ENCODE assay signal across 18 cellular contexts in the genomic region with DNA sequence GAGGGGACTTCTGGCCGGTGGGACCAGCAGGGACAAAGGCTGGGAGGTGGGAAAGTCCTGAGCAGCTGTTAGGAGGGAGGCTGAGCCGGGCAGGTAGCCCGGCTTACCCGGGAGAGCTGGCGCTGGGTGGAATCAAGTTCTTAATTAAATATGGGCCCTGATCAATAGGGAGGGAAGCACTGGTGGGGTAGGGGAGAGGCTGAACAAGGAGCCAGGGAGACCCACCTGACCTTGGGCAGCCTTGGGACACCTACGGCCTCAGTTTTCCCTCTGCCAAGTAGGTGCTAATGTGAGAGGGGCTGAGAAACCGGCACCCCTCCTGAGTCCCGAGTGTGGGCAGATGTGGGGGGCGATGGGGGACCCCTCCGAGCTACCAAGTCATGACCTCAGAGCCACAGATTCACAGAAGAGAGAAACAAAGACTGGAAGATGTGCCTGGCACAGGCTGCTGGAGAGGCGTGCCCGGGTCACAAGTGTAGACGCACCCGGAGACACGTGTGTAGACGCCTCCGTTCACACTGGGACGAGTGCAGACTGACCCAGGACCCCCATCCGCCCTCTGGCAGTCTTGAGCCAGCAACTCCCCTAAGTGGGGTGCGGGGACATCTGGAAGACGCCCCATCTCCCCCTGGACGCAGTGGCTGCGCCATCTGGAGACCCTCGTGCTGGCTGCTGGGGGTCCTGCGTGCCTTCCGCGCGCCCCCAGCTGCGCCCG. TPM values are rescaled to one million over a fixed set of nuclear protein-coding genes. Genes with fewer than 3 reads are reported as not detected.
DNase-seq lines count a peak whose midpoint lies in the region; ATAC-seq and TF ChIP-seq lines count a peak whose summit lies in the region.
"Had no signal": no experiment of that assay in that cellular context is flagged by ENCODE, and none has a peak within 500 bp of the region (broad histone marks: within the 10 kb centered on the region; RNA-seq: fewer than 3 reads in every experiment).

No MANE protein-coding gene starts in this region.

- no peak overlapping the region for H3K4me2 ChIP-seq in neuronal stem cell (ENCODE audit: insufficient read depth, low read length, poor library complexity, severe bottlenecking)
- H3K4me2 ChIP-seq: BLaER1 treated with 17β-estradiol and CSF1 and Interleukin-3, amounts not matched to agents 10 nM and 100 nM had no signal

- no peak overlapping the region for H3K18ac ChIP-seq in neuronal stem cell (ENCODE audit: low read length)

- no peak overlapping the region for H2AFZ ChIP-seq in neuronal stem cell (ENCODE audit: low read length)
- H2AFZ ChIP-seq: GM23248 had no signal

- no peak overlapping the region for H3K4me3 Mint-ChIP-seq in activated CD4-positive, alpha-beta T cell treated with anti-CD3 and anti-CD28 coated beads, Interleukin-2, amount 10 ng/mL, durations not matched to agents 24 days and 14 days
- H3K4me3 Mint-ChIP-seq in activated CD4-positive, alpha-beta T cell treated with anti-CD3 and anti-CD28 coated beads for 36 hours = no peak overlapping the region
- H3K4me3 Mint-ChIP-seq in IgD-negative memory B cell (peak overlapping the region in 1 of 4 donors; percentile 70), endodermal cell (no peak overlapping the region)
- H3K4me3 Mint-ChIP-seq: CD4-positive, alpha-beta T cell; HFFc6 had no signal

- H3K36me3 ChIP-seq in endodermal cell (ENCODE audit: control insufficient read depth, insufficient read depth, low read length) (no peaks in the 10 kb centered on the region), neuronal stem cell (replicated peaks in 1 of 2; ENCODE audit: control insufficient read depth in 2 of 2, insufficient read depth in 2 of 2, low read length in 2 of 2) (no peaks in the 10 kb centered on the region)
- H3K36me3 ChIP-seq: BLaER1 treated with 17β-estradiol and CSF1 and Interleukin-3, amounts not matched to agents 10 nM and 100 nM; HAP-1 had no signal

- peak overlapping the region; percentile 10 for H3K27ac Mint-ChIP-seq in activated CD4-positive, alpha-beta T cell treated with anti-CD3 and anti-CD28 coated beads, Interleukin-2, amount 10 ng/mL, durations not matched to agents 24 days and 14 days
- H3K27ac Mint-ChIP-seq in activated CD4-positive, alpha-beta T cell treated with anti-CD3 and anti-CD28 coated beads for 36 hours = no peak overlapping the region
- H3K27ac Mint-ChIP-seq in IgD-negative memory B cell (peak overlapping the region; percentile 78 to 94 (median 88)), endodermal cell (no peak overlapping the region)
- H3K27ac Mint-ChIP-seq: CD4-positive, alpha-beta T cell; HFFc6 had no signal

- no peak for TF ChIP-seq CTCF in endodermal cell (conservative IDR thresholded peaks at IDR 0.05)

- H3K4me3 ChIP-seq in endodermal cell (ENCODE audit: low read length) = no peak overlapping the region
- no peak overlapping the region for H3K4me3 ChIP-seq in neuronal stem cell (ENCODE audit: low read length in 2 of 2)
- H3K4me3 ChIP-seq: BLaER1 treated with 17β-estradiol and CSF1 and Interleukin-3, amounts not matched to agents 10 nM and 100 nM; GM23248; HAP-1 had no signal

- peak overlapping the region; percentile 95 for H3K23ac ChIP-seq in neuronal stem cell (ENCODE audit: low read depth, low read length, poor library complexity)

- peak overlapping the region; percentile 70 for H2AK5ac ChIP-seq in neuronal stem cell (ENCODE audit: low read depth, low read length)

- no peak overlapping the region for H4K91ac ChIP-seq in neuronal stem cell (ENCODE audit: low read depth, low read length, poor library complexity)

- H3K9ac ChIP-seq in endodermal cell (ENCODE audit: extremely low read depth, low read length, poor library complexity, severe bottlenecking) = no peak overlapping the region
- no peak overlapping the region for H3K9ac ChIP-seq in neuronal stem cell (ENCODE audit: low read depth, low read length, poor library complexity)
- H3K9ac ChIP-seq: BLaER1 treated with 17β-estradiol and CSF1 and Interleukin-3, amounts not matched to agents 10 nM and 100 nM; GM23248 had no signal

- WGBS in endodermal cell (ENCODE audit: insufficient coverage in 1 of 2, insufficient read length in 1 of 2), 2 experiments = 16 to 20% methylated on average over 19 to 30 of the region's 30 CpGs
- no CpG with 5 or more reads among the region's 30 CpGs for WGBS in neuronal stem cell (ENCODE audit: extremely low coverage in 2 of 2, insufficient read length in 2 of 2, insufficient replicate concordance in 1 of 2), 2 donors

- no peak overlapping the region for H2BK15ac ChIP-seq in neuronal stem cell (ENCODE audit: low read length)

- peaks cover 2% of the 10 kb centered on the region for H3K4me1 Mint-ChIP-seq in activated CD4-positive, alpha-beta T cell treated with anti-CD3 and anti-CD28 coated beads, Interleukin-2, amount 10 ng/mL, durations not matched to agents 24 days and 14 days
- peaks cover 2% of the 10 kb centered on the region for H3K4me1 Mint-ChIP-seq in activated CD4-positive, alpha-beta T cell treated with anti-CD3 and anti-CD28 coated beads for 36 hours
- H3K4me1 Mint-ChIP-seq in IgD-negative memory B cell (peaks cover 0 to 3% (median 2%) of the 10 kb centered on the region in 3 donors), endodermal cell (peaks cover 1% of the 10 kb centered on the region)

- no peak for DNase-seq in activated CD4-positive, alpha-beta T cell treated with anti-CD3 and anti-CD28 coated beads, Interleukin-2, amount 10 ng/mL, durations not matched to agents 24 days and 14 days
- DNase-seq in activated CD4-positive, alpha-beta T cell treated with anti-CD3 and anti-CD28 coated beads for 36 hours = no peak
- DNase-seq in endodermal cell (peak; percentile 53), neuronal stem cell (ENCODE audit: low spot score) (no peak), kidney glomerular epithelial cell (lab: John Stamatoyannopoulos, UW) (no peak)
- DNase-seq in stimulated activated CD4-positive, alpha-beta T cell treated with anti-CD3 and anti-CD28 coated beads, Interleukin-2, amount 100 ng/mL, for 24 hours = no peak
- DNase-seq: ACHN; Calu3; CD4-positive, alpha-beta T cell; DMS 273 treated with DMSO at 0.1 percent for 48 hours; GM23248; HFFc6 had no signal

- no peak overlapping the region for H3K4ac ChIP-seq in neuronal stem cell (ENCODE audit: low read length)

- CTCF ChIA-PET in activated CD4-positive, alpha-beta T cell treated with anti-CD3 and anti-CD28 coated beads for 36 hours (lab: Charles Lee) = no interaction called here

- H2BK5ac ChIP-seq in neuronal stem cell (ENCODE audit: low read length) = peak overlapping the region; percentile 24

- H3K36me3 Mint-ChIP-seq in activated CD4-positive, alpha-beta T cell treated with anti-CD3 and anti-CD28 coated beads, Interleukin-2, amount 10 ng/mL, durations not matched to agents 24 days and 14 days (ENCODE audit: low read depth) = peaks cover 2% of the 10 kb centered on the region
- H3K36me3 Mint-ChIP-seq in activated CD4-positive, alpha-beta T cell treated with anti-CD3 and anti-CD28 coated beads for 36 hours (ENCODE audit: low read depth) = no peaks in the 10 kb centered on the region
- H3K36me3 Mint-ChIP-seq in IgD-negative memory B cell (no peaks in the 10 kb centered on the region), endodermal cell (ENCODE audit: low read depth) (no peaks in the 10 kb centered on the region)

- no peaks in the 10 kb centered on the region for H3K79me1 ChIP-seq in neuronal stem cell (ENCODE audit: low read depth, low read length)

- H3K14ac ChIP-seq in neuronal stem cell (ENCODE audit: low read length) = no peak overlapping the region

- POLR2A ChIA-PET in activated CD4-positive, alpha-beta T cell treated with anti-CD3 and anti-CD28 coated beads for 36 hours (lab: Charles Lee) = no interaction called here

- H2BK12ac ChIP-seq in neuronal stem cell (ENCODE audit: low read length) = no peak overlapping the region

- H3K9me3 ChIP-seq in endodermal cell (ENCODE audit: control insufficient read depth, low read length) = no peaks in the 10 kb centered on the region
- H3K9me3 ChIP-seq in neuronal stem cell (replicated peaks in 1 of 2; ENCODE audit: control insufficient read depth in 2 of 2, insufficient read depth in 1 of 2, low read depth in 1 of 2, low read length in 2 of 2) = peaks cover 0 to 11% of the 10 kb centered on the region in 2 donors
- H3K9me3 ChIP-seq: HAP-1 had no signal

- H3K27me3 ChIP-seq in endodermal cell (ENCODE audit: control insufficient read depth, insufficient read depth, low read length, poor library complexity, severe bottlenecking) (peaks cover 100% of the 10 kb centered on the region), neuronal stem cell (ENCODE audit: control insufficient read depth in 3 of 3, insufficient read depth in 3 of 3, low read depth in 1 of 3, low read length in 3 of 3) (peaks cover 80 to 99% (median 99%) of the 10 kb centered on the region in 3 experiments)

- no peaks in the 10 kb centered on the region for H3K9me3 Mint-ChIP-seq in activated CD4-positive, alpha-beta T cell treated with anti-CD3 and anti-CD28 coated beads, Interleukin-2, amount 10 ng/mL, durations not matched to agents 24 days and 14 days
- H3K9me3 Mint-ChIP-seq in activated CD4-positive, alpha-beta T cell treated with anti-CD3 and anti-CD28 coated beads for 36 hours (ENCODE audit: low read depth) = no peaks in the 10 kb centered on the region
- H3K9me3 Mint-ChIP-seq in IgD-negative memory B cell = no peaks in the 10 kb centered on the region
- no peaks in the 10 kb centered on the region for H3K9me3 Mint-ChIP-seq in endodermal cell
- H3K9me3 Mint-ChIP-seq: CD4-positive, alpha-beta T cell; HFFc6 had no signal

- peaks cover 72% of the 10 kb centered on the region for H3K27me3 Mint-ChIP-seq in activated CD4-positive, alpha-beta T cell treated with anti-CD3 and anti-CD28 coated beads, Interleukin-2, amount 10 ng/mL, durations not matched to agents 24 days and 14 days
- H3K27me3 Mint-ChIP-seq in activated CD4-positive, alpha-beta T cell treated with anti-CD3 and anti-CD28 coated beads for 36 hours = peaks cover 68% of the 10 kb centered on the region
- H3K27me3 Mint-ChIP-seq in IgD-negative memory B cell (peaks cover 56% of the 10 kb centered on the region), endodermal cell (ENCODE audit: insufficient read depth) (peaks cover 100% of the 10 kb centered on the region)

- ATAC-seq in activated CD4-positive, alpha-beta T cell treated with anti-CD3 and anti-CD28 coated beads for 36 hours = no peak
- ATAC-seq in HG02610 (IDR thresholded peaks at IDR 0.05; ENCODE audit: unreplicated experiment) = no peak

- H3K4me1 ChIP-seq in endodermal cell (ENCODE audit: control insufficient read depth, insufficient read depth, low read length) = no peaks in the 10 kb centered on the region
- peaks cover 0 to 8% of the 10 kb centered on the region in 2 donors for H3K4me1 ChIP-seq in neuronal stem cell (ENCODE audit: control insufficient read depth in 2 of 2, insufficient read depth in 1 of 2, low read depth in 1 of 2, low read length in 2 of 2)
- H3K4me1 ChIP-seq: HAP-1 had no signal

- intact Hi-C loops in activated CD4-positive, alpha-beta T cell treated with anti-CD3 and anti-CD28 coated beads, Interleukin-2, amount 10 ng/mL, durations not matched to agents 24 days and 14 days (cut with micrococcal nuclease) = no loop called here
- intact Hi-C loops in activated CD4-positive, alpha-beta T cell treated with anti-CD3 and anti-CD28 coated beads for 36 hours (cut with DNase I, micrococcal nuclease) = loop anchor here in 1 of 2 experiments (5.0 kb wide), 1 partner anchor 294 kb away; no protein-coding TSS in a partner anchor

- H2BK120ac ChIP-seq in neuronal stem cell (ENCODE audit: low read depth, low read length) = no peak overlapping the region

- no peak overlapping the region for H4K8ac ChIP-seq in neuronal stem cell (ENCODE audit: low read depth, low read length)

- H3K27ac ChIP-seq in endodermal cell (ENCODE audit: low read depth, low read length) (no peak overlapping the region), neuronal stem cell (replicated peaks; ENCODE audit: low read length) (no peak overlapping the region)
- H3K27ac ChIP-seq: BLaER1 treated with 17β-estradiol and CSF1 and Interleukin-3, amounts not matched to agents 10 nM and 100 nM; GM23248 had no signal

RNA-seq across cellular contexts. Expression of a gene that starts 8.4 kb away (rescaled TPM):
- not detected in 2 replicates for total RNA-seq in activated CD4-positive, alpha-beta T cell treated with anti-CD3 and anti-CD28 coated beads, Interleukin-2, amount 10 ng/mL, durations not matched to agents 24 days and 14 days
- not detected for total RNA-seq in activated CD4-positive, alpha-beta T cell treated with anti-CD3 and anti-CD28 coated beads for 36 hours
- not detected for polyA plus RNA-seq in IgD-negative memory B cell
- total RNA-seq in endodermal cell = under 1 TPM in 1 of 2 donors, not detected in 1; 0.04 TPM
- polyA plus RNA-seq in endodermal cell (2013, experiment 1 of 2) = 0.32 TPM
- 0.29 TPM for polyA plus RNA-seq in endodermal cell (2013, experiment 2 of 2)
- 0.03 TPM for polyA plus RNA-seq in neuronal stem cell (2013, experiment 1 of 2)
- polyA plus RNA-seq in neuronal stem cell (2013, experiment 2 of 2) = 0.01 TPM
- total RNA-seq: A172; CD4-positive, alpha-beta T cell; Daoy; GM23248; HFFc6 had no signal
- polyA plus RNA-seq: GM23248 had no signal

RNA-seq across cellular contexts. Expression of a gene that starts 50.4 kb away (rescaled TPM):
- 3.6 and 4.2 TPM in 2 replicates for total RNA-seq in activated CD4-positive, alpha-beta T cell treated with anti-CD3 and anti-CD28 coated beads, Interleukin-2, amount 10 ng/mL, durations not matched to agents 24 days and 14 days
- total RNA-seq in activated CD4-positive, alpha-beta T cell treated with anti-CD3 and anti-CD28 coated beads for 36 hours = 1 to 10 TPM; 7.9 to 8.4 TPM
- 1.2 TPM for polyA plus RNA-seq in IgD-negative memory B cell
- 1 to 10 TPM; 2.3 to 3.4 TPM for total RNA-seq in endodermal cell
- polyA plus RNA-seq in endodermal cell (2013, experiment 1 of 2) = 3.7 TPM
- polyA plus RNA-seq in endodermal cell (2013, experiment 2 of 2) = 3.3 TPM
- polyA plus RNA-seq in neuronal stem cell (2013, experiment 1 of 2) = 0.79 TPM
- 0.80 TPM for polyA plus RNA-seq in neuronal stem cell (2013, experiment 2 of 2)

Comparison
In these comparisons a context has a peak if more than half of its experiments do, and no peak if none do; other contexts are left out.
1. H3K27ac Mint-ChIP-seq: peak in activated CD4-positive, alpha-beta T cell treated with anti-CD3 and anti-CD28 coated beads, Interleukin-2, amount 10 ng/mL, durations not matched to agents 24 days and 14 days (single experiment) and IgD-negative memory B cell (3 of 3); none in activated CD4-positive, alpha-beta T cell treated with anti-CD3 and anti-CD28 coated beads for 36 hours (single experiment) and endodermal cell (single experiment).